In the genomic region with DNA sequence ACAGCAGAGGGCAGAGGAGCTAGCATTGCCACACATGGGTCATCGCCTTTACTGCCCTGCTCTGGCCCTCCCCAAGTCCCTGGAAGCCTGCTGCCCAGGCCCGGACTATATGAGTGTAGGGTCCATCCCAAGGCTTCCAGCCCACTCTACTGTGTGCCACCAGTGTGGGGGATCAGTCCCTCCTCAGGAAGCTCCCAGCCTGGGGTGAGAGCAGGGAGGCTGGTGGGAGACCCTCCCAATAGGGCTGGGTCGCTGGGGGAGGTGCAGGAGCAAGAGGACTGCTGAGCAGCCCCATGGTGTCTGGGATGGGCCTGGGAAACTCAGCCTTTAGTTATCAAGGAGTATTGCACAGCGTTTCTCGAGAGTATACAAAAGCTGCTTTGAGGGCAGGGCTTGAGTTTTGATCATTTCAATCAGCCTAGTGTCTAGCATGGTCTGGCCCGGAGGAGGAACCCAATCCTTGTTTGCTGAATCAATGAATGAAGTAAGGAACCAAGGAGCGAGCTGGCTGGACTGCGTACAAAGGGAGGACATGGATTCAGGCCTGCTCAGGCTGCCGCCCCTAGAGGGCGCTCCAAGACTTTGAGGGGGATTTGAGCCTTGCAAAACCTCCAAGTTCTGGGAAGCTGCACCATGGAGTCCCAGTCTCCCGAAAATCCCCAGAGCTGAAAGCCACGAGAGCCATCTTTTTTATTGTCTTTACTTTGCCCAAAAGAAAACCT, we compare ENCODE assay signal across 8 cellular contexts.
DNase-seq lines count a peak whose midpoint lies in the region; ATAC-seq and TF ChIP-seq lines count a peak whose summit lies in the region.

No MANE protein-coding gene starts in this region.

- no peak overlapping the region for H3K4me3 ChIP-seq in adrenal gland
- H3K4me3 ChIP-seq in cardiac muscle cell: no peak overlapping the region

- H3K27me3 Mint-ChIP-seq in progenitor cell of endocrine pancreas: peaks cover 6% of the 10 kb centered on the region

- H3K27ac Mint-ChIP-seq in progenitor cell of endocrine pancreas: peak overlapping the region; percentile 34

- ATAC-seq in HG03280 (IDR thresholded peaks at IDR 0.05; ENCODE audit: unreplicated experiment): no peak
- ATAC-seq in HG03439 (IDR thresholded peaks at IDR 0.05; ENCODE audit: unreplicated experiment): no peak

- H3K9me3 ChIP-seq in adrenal gland (replicated peaks in 1 of 3): no peaks in the 10 kb centered on the region
- H3K9me3 ChIP-seq in cardiac muscle cell (ENCODE audit: low read depth): no peaks in the 10 kb centered on the region

- H3K36me3 Mint-ChIP-seq in progenitor cell of endocrine pancreas (ENCODE audit: insufficient read depth): no peaks in the 10 kb centered on the region

- H3K27me3 ChIP-seq in adrenal gland (no peaks in the 10 kb centered on the region), cardiac muscle cell (no peaks in the 10 kb centered on the region)

- 47 to 77% (median 58%) methylated on average over 6 to 12 of the region's 12 CpGs for WGBS in adrenal gland, 4 donors

- peaks cover 8 to 12% of the 10 kb centered on the region in 2 donors for H3K4me1 ChIP-seq in adrenal gland (replicated peaks in 1 of 2)
- no peaks in the 10 kb centered on the region for H3K4me1 ChIP-seq in cardiac muscle cell (ENCODE audit: low read depth)

- TF ChIP-seq CTCF in adrenal gland (IDR thresholded peaks at IDR 0.05) (peak; percentile 43 to 75 (median 68)), cardiac muscle cell (IDR thresholded peaks at IDR 0.05; ENCODE audit: low read depth, low read length) (peak; percentile 97), progenitor cell of endocrine pancreas (IDR thresholded peaks at IDR 0.05; ENCODE audit: unreplicated experiment) (peak; percentile 89)

- H3K9me3 Mint-ChIP-seq in progenitor cell of endocrine pancreas (ENCODE audit: low read depth): no peaks in the 10 kb centered on the region

- H3K4me3 Mint-ChIP-seq in progenitor cell of endocrine pancreas (ENCODE audit: low read depth): no peak overlapping the region

- intact Hi-C loops in adrenal gland (cut with DNase I): loop anchor here in 1 of 2 donors (5.0 kb wide), 1 partner anchor 319 kb away; no protein-coding TSS in a partner anchor

- H3K27ac ChIP-seq in adrenal gland (peak overlapping the region in 4 of 5 donors; percentile 55 to 92 (median 69)), cardiac muscle cell (no peak overlapping the region)

- peaks cover 1% of the 10 kb centered on the region for H3K4me1 Mint-ChIP-seq in progenitor cell of endocrine pancreas (ENCODE audit: low read depth)

- TF ChIP-seq POLR2A in adrenal gland (IDR thresholded peaks at IDR 0.05): no peak

- H3K36me3 ChIP-seq in adrenal gland (replicated peaks in 1 of 2) (no peaks in the 10 kb centered on the region), cardiac muscle cell (no peaks in the 10 kb centered on the region)

- DNase-seq in EH (ENCODE audit: low read depth): peak; percentile 95
- peak; percentile 48 for DNase-seq in LoVo (ENCODE audit: low spot score)
- DNase-seq in RPMI8226: peak; percentile 71
- peak; percentile 72 to 89 (median 74) for DNase-seq in adrenal gland
- peak; percentile 89 to 95 for DNase-seq in cardiac muscle cell (ENCODE audit: low read depth in 1 of 2, low spot score in 1 of 2)
- peak; percentile 84 for DNase-seq in progenitor cell of endocrine pancreas (ENCODE audit: low spot score, unreplicated experiment)
